19 cellular contexts compared by ENCODE assay signal in genomic region chr10:75121322-75121721, GRCh38. TPM values are rescaled to one million over a fixed set of nuclear protein-coding genes. Genes with fewer than 3 reads are reported as not detected.
DNase-seq lines count a peak whose midpoint lies in the region; ATAC-seq and TF ChIP-seq lines count a peak whose summit lies in the region.
"Had no signal": no experiment of that assay in that cellular context is flagged by ENCODE, and none has a peak within 500 bp of the region (broad histone marks: within the 10 kb centered on the region; RNA-seq: fewer than 3 reads in every experiment).

No MANE protein-coding gene starts in this region.

- peak; percentile 32 for DNase-seq in OCI-M1 (lab: John Stamatoyannopoulos, UW)
- peak; percentile 12 for DNase-seq in choroid plexus epithelial cell (ENCODE audit: low read depth)
- no peak for DNase-seq in stimulated activated effector memory CD8-positive, alpha-beta T cell treated with anti-CD3 and anti-CD28 coated beads, Interleukin-12 subunit alpha, Interleukin-12 subunit beta, amount 100 ng/mL, for 72 hours (ENCODE audit: low spot score in 2 of 2)
- no peak for DNase-seq in testis
- no peak for DNase-seq in activated naive CD4-positive, alpha-beta T cell treated with anti-CD3 and anti-CD28 coated beads, Interleukin-2, amount 10 ng/mL, durations not matched to agents 7 days and 5 days
- DNase-seq: ACHN; AML-193; Calu3; CD4-positive, alpha-beta T cell; DMS53; NCI-H1417 treated with DMSO at 0.1 percent for 48 hours; NCI-H1930; NCI-H2171; NCI-H446; NCI-H69 had no signal

- H3K4me1 Mint-ChIP-seq in stimulated activated effector memory CD8-positive, alpha-beta T cell treated with anti-CD3 and anti-CD28 coated beads, Interleukin-12 subunit alpha, Interleukin-12 subunit beta, amount 100 ng/mL, for 72 hours, result peaks cover 13% of the 10 kb centered on the region
- H3K4me1 Mint-ChIP-seq in activated naive CD4-positive, alpha-beta T cell treated with anti-CD3 and anti-CD28 coated beads, Interleukin-2, amount 10 ng/mL, durations not matched to agents 7 days and 5 days, result peaks cover 21% of the 10 kb centered on the region

- H3K36me3 ChIP-seq in muscle layer of duodenum (ENCODE audit: control insufficient read depth in 1 of 2, insufficient read depth in 2 of 2, low read length in 2 of 2) (peaks cover 0 to 5% of the 10 kb centered on the region in 2 donors), testis (ENCODE audit: low read depth, missing control alignments) (no peaks in the 10 kb centered on the region)
- H3K36me3 ChIP-seq: HAP-1 had no signal

- no peaks in the 10 kb centered on the region for H3K9me3 ChIP-seq in muscle layer of duodenum (ENCODE audit: control insufficient read depth in 1 of 2, low read length in 2 of 2)
- no peaks in the 10 kb centered on the region for H3K9me3 ChIP-seq in testis
- H3K9me3 ChIP-seq: HAP-1 had no signal

- no peaks in the 10 kb centered on the region for H3K9me3 Mint-ChIP-seq in stimulated activated effector memory CD8-positive, alpha-beta T cell treated with anti-CD3 and anti-CD28 coated beads, Interleukin-12 subunit alpha, Interleukin-12 subunit beta, amount 100 ng/mL, for 72 hours
- H3K9me3 Mint-ChIP-seq in activated naive CD4-positive, alpha-beta T cell treated with anti-CD3 and anti-CD28 coated beads, Interleukin-2, amount 10 ng/mL, durations not matched to agents 7 days and 5 days, result no peaks in the 10 kb centered on the region
- H3K9me3 Mint-ChIP-seq: CD4-positive, alpha-beta T cell had no signal

- H3K27me3 ChIP-seq in muscle layer of duodenum (ENCODE audit: low read depth, low read length) (no peaks in the 10 kb centered on the region), testis (no peaks in the 10 kb centered on the region)

- H3K36me3 Mint-ChIP-seq in stimulated activated effector memory CD8-positive, alpha-beta T cell treated with anti-CD3 and anti-CD28 coated beads, Interleukin-12 subunit alpha, Interleukin-12 subunit beta, amount 100 ng/mL, for 72 hours, result peaks cover 31% of the 10 kb centered on the region
- H3K36me3 Mint-ChIP-seq in activated naive CD4-positive, alpha-beta T cell treated with anti-CD3 and anti-CD28 coated beads, Interleukin-2, amount 10 ng/mL, durations not matched to agents 7 days and 5 days, result peaks cover 8% of the 10 kb centered on the region

- H3K27ac ChIP-seq in muscle layer of duodenum (ENCODE audit: low read length), result peak overlapping the region; percentile 27
- peak overlapping the region in 1 of 2 donors; percentile 22 for H3K27ac ChIP-seq in testis
- H3K27ac ChIP-seq: RWPE1 had no signal

- TF ChIP-seq CTCF in choroid plexus epithelial cell (conservative IDR thresholded peaks at IDR 0.05; ENCODE audit: low read depth, low read length), result no peak
- no peak for TF ChIP-seq CTCF in testis (IDR thresholded peaks at IDR 0.05)

- H3K4me3 ChIP-seq in choroid plexus epithelial cell (ENCODE audit: low read depth, low read length) (no peak overlapping the region), muscle layer of duodenum (ENCODE audit: low read depth in 1 of 2, low read length in 2 of 2) (no peak overlapping the region), testis (no peak overlapping the region)
- H3K4me3 ChIP-seq: HAP-1 had no signal

- ATAC-seq in stimulated activated effector memory CD8-positive, alpha-beta T cell treated with anti-CD3 and anti-CD28 coated beads, Interleukin-12 subunit alpha, Interleukin-12 subunit beta, amount 100 ng/mL, for 72 hours, result no peak
- no peak for ATAC-seq in HG03565 (IDR thresholded peaks at IDR 0.05; ENCODE audit: unreplicated experiment)

- intact Hi-C loops in testis (cut with DNase I; ENCODE audit: low total_unique reads), result no loop called here

- no peaks in the 10 kb centered on the region for H3K27me3 Mint-ChIP-seq in activated naive CD4-positive, alpha-beta T cell treated with anti-CD3 and anti-CD28 coated beads, Interleukin-2, amount 10 ng/mL, durations not matched to agents 7 days and 5 days
- H3K27me3 Mint-ChIP-seq: CD4-positive, alpha-beta T cell had no signal

- CTCF ChIA-PET in activated naive CD4-positive, alpha-beta T cell treated with anti-CD3 and anti-CD28 coated beads, Interleukin-2, amount 10 ng/mL, durations not matched to agents 7 days and 5 days (lab: Charles Lee), result interaction anchor here (1.2 kb wide), 1 partner anchor 114 kb away, joined by 3 read pairs; the partner anchor contains the start of gene COMTD1

- H3K27ac Mint-ChIP-seq in stimulated activated effector memory CD8-positive, alpha-beta T cell treated with anti-CD3 and anti-CD28 coated beads, Interleukin-12 subunit alpha, Interleukin-12 subunit beta, amount 100 ng/mL, for 72 hours, result peak overlapping the region; percentile 23
- no peak overlapping the region for H3K27ac Mint-ChIP-seq in activated naive CD4-positive, alpha-beta T cell treated with anti-CD3 and anti-CD28 coated beads, Interleukin-2, amount 10 ng/mL, durations not matched to agents 7 days and 5 days
- H3K27ac Mint-ChIP-seq: CD4-positive, alpha-beta T cell had no signal

- no peak for TF ChIP-seq POLR2A in testis (IDR thresholded peaks at IDR 0.05)

- 37 to 40% methylated on average over 1 of the region's 1 CpG for WGBS in testis, 2 donors

- H3K4me3 Mint-ChIP-seq in stimulated activated effector memory CD8-positive, alpha-beta T cell treated with anti-CD3 and anti-CD28 coated beads, Interleukin-12 subunit alpha, Interleukin-12 subunit beta, amount 100 ng/mL, for 72 hours, result no peak overlapping the region
- H3K4me3 Mint-ChIP-seq in activated naive CD4-positive, alpha-beta T cell treated with anti-CD3 and anti-CD28 coated beads, Interleukin-2, amount 10 ng/mL, durations not matched to agents 7 days and 5 days, result no peak overlapping the region
- H3K4me3 Mint-ChIP-seq: CD4-positive, alpha-beta T cell had no signal

- peaks cover 6 to 15% of the 10 kb centered on the region in 2 donors for H3K4me1 ChIP-seq in muscle layer of duodenum (ENCODE audit: control insufficient read depth in 1 of 2, insufficient read depth in 2 of 2, low read length in 2 of 2)
- peaks cover 11% of the 10 kb centered on the region for H3K4me1 ChIP-seq in testis
- H3K4me1 ChIP-seq: HAP-1 had no signal

RNA-seq across cellular contexts. Expression of gene SAMD8, which starts 9.9 kb away (rescaled TPM):
- total RNA-seq in testis, result 10 to 100 TPM; 55.3 to 66.3 TPM
- 45.0 TPM for polyA plus RNA-seq in testis (ENCODE audit: insufficient read depth, low read depth, low replicate concordance)

Comparison
In these comparisons a context has a peak if more than half of its experiments do, and no peak if none do; other contexts are left out.
1. DNase-seq: peak in OCI-M1 (single experiment) and choroid plexus epithelial cell (single experiment); none in stimulated activated effector memory CD8-positive, alpha-beta T cell treated with anti-CD3 and anti-CD28 coated beads, Interleukin-12 subunit alpha, Interleukin-12 subunit beta, amount 100 ng/mL, for 72 hours (0 of 2), testis (single experiment) and activated naive CD4-positive, alpha-beta T cell treated with anti-CD3 and anti-CD28 coated beads, Interleukin-2, amount 10 ng/mL, durations not matched to agents 7 days and 5 days (single experiment).